ENCODE assay signal across 1 cellular context in the genomic region with DNA sequence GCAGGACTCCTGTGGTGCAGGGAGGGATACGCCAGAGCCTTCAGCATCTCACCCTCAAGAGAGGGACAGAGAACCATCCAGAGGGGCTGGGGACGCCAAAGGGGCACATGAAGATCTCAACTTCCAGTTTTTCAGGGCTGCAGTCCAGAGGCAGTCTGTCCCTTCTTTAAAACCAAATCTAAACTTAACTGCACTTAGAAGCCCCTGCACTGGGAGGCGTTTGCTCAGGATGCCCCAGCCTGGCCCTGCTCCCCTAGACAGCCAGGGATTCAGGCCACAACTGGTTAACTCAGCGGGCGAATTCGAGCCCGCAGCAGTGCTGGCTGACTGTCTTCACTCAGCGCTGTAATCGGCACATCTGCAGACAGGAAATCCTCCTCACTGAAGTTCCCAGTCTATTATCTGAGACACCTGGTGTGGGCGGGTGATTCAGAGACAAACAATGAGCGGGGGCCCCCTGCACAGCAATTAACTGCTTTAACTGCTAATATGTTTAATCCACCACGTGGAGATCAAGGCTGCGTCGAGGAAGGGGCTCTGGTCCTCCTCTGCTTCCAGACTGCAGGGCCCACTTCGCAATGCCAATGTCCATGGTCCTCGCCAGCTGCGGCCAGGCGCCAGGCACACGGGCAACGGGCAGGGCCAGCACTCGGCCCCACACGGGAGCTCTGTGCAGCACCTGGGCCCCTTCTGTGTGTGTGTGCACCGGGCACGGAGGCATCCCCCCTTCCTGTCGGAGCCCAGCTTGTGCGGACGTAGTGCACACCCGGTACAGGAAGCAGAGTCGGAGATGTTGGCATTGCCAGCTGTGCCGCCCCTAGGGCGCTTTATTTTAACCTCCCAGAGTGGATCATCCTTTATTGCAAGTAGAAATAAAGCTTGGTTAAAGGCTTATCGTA.
TF ChIP-seq lines count a peak whose summit lies in the region.

No MANE protein-coding gene starts in this region.

TF ChIP-seq in K562, 482 proteins besides CTCF, POLR2A, EP300 and RAD21 (continued from another document and continues in another):
- TF ChIP-seq, protein P1, sequence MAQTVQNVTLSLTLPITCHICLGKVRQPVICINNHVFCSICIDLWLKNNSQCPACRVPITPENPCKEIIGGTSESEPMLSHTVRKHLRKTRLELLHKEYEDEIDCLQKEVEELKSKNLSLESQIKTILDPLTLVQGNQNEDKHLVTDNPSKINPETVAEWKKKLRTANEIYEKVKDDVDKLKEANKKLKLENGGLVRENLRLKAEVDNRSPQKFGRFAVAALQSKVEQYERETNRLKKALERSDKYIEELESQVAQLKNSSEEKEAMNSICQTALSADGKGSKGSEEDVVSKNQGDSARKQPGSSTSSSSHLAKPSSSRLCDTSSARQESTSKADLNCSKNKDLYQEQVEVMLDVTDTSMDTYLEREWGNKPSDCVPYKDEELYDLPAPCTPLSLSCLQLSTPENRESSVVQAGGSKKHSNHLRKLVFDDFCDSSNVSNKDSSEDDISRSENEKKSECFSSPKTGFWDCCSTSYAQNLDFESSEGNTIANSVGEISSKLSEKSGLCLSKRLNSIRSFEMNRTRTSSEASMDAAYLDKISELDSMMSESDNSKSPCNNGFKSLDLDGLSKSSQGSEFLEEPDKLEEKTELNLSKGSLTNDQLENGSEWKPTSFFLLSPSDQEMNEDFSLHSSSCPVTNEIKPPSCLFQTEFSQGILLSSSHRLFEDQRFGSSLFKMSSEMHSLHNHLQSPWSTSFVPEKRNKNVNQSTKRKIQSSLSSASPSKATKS (CRISPR knock-in tag; IDR thresholded peaks at IDR 0.05): no peak
- TF ChIP-seq XRCC3 (IDR thresholded peaks at IDR 0.05): no peak
- TF ChIP-seq ZNF165 (CRISPR knock-in tag; IDR thresholded peaks at IDR 0.05; ENCODE audit: borderline replicate concordance): peak; percentile 71; the same call in 1 of the 2 replicates
- TF ChIP-seq POU5F1 (IDR thresholded peaks at IDR 0.05; ENCODE audit: borderline replicate concordance, low read depth, low read length, partially characterized antibody): no peak
- TF ChIP-seq ZNF778 (CRISPR knock-in tag; IDR thresholded peaks at IDR 0.05): no peak
- TF ChIP-seq OTX1 (CRISPR knock-in tag; IDR thresholded peaks at IDR 0.05): 0 out of 2 replicates have a peak, but pooled peaks have one; percentile 52
- peak; percentile 93 for TF ChIP-seq CXXC5 (CRISPR knock-in tag; IDR thresholded peaks at IDR 0.05)
- TF ChIP-seq, protein P2, sequence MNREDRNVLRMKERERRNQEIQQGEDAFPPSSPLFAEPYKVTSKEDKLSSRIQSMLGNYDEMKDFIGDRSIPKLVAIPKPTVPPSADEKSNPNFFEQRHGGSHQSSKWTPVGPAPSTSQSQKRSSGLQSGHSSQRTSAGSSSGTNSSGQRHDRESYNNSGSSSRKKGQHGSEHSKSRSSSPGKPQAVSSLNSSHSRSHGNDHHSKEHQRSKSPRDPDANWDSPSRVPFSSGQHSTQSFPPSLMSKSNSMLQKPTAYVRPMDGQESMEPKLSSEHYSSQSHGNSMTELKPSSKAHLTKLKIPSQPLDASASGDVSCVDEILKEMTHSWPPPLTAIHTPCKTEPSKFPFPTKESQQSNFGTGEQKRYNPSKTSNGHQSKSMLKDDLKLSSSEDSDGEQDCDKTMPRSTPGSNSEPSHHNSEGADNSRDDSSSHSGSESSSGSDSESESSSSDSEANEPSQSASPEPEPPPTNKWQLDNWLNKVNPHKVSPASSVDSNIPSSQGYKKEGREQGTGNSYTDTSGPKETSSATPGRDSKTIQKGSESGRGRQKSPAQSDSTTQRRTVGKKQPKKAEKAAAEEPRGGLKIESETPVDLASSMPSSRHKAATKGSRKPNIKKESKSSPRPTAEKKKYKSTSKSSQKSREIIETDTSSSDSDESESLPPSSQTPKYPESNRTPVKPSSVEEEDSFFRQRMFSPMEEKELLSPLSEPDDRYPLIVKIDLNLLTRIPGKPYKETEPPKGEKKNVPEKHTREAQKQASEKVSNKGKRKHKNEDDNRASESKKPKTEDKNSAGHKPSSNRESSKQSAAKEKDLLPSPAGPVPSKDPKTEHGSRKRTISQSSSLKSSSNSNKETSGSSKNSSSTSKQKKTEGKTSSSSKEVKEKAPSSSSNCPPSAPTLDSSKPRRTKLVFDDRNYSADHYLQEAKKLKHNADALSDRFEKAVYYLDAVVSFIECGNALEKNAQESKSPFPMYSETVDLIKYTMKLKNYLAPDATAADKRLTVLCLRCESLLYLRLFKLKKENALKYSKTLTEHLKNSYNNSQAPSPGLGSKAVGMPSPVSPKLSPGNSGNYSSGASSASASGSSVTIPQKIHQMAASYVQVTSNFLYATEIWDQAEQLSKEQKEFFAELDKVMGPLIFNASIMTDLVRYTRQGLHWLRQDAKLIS (CRISPR knock-in tag; IDR thresholded peaks at IDR 0.05): no peak
- TF ChIP-seq NFATC3 (IDR thresholded peaks at IDR 0.05): peak; percentile 89; the same call in 1 of the 2 replicates
- peak; percentile 99 for TF ChIP-seq NCOR1 (IDR thresholded peaks at IDR 0.05)
- 0 out of 2 replicates have a peak, but pooled peaks have one; percentile 13 for TF ChIP-seq SUPT5H (IDR thresholded peaks at IDR 0.05)
- TF ChIP-seq HNRNPL (IDR thresholded peaks at IDR 0.05; ENCODE audit: low read depth, low read length): peak; percentile 95
- TF ChIP-seq HOXB6 (CRISPR knock-in tag; IDR thresholded peaks at IDR 0.05; ENCODE audit: borderline replicate concordance): no peak
- TF ChIP-seq KDM4B (IDR thresholded peaks at IDR 0.05; ENCODE audit: borderline replicate concordance in 2 of 2, low read depth in 1 of 2): peak in 1 of 2 experiments; percentile 22; a peak in 1 of 4 replicates
- peak; percentile 90 for TF ChIP-seq ATF7 (IDR thresholded peaks at IDR 0.05)
- no peak for TF ChIP-seq RBM15 (IDR thresholded peaks at IDR 0.05; ENCODE audit: insufficient read depth, low read length)
- TF ChIP-seq, protein P3, sequence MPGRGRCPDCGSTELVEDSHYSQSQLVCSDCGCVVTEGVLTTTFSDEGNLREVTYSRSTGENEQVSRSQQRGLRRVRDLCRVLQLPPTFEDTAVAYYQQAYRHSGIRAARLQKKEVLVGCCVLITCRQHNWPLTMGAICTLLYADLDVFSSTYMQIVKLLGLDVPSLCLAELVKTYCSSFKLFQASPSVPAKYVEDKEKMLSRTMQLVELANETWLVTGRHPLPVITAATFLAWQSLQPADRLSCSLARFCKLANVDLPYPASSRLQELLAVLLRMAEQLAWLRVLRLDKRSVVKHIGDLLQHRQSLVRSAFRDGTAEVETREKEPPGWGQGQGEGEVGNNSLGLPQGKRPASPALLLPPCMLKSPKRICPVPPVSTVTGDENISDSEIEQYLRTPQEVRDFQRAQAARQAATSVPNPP (IDR thresholded peaks at IDR 0.05; ENCODE audit: borderline replicate concordance, insufficient read depth, insufficient read length): no peak
- TF ChIP-seq HDAC3 (IDR thresholded peaks at IDR 0.05; ENCODE audit: borderline replicate concordance, partially characterized antibody): no peak
- TF ChIP-seq STAT5A (IDR thresholded peaks at IDR 0.05; ENCODE audit: borderline replicate concordance, low read length): peak; percentile 94
- no peak for TF ChIP-seq TCFL5 (CRISPR knock-in tag; conservative IDR thresholded peaks at IDR 0.05)
- no peak; the same call in 1 of the 2 replicates for TF ChIP-seq RFX5 (IDR thresholded peaks at IDR 0.05; ENCODE audit: low read depth, low read length)
- TF ChIP-seq HNRNPH1 (optimal IDR thresholded peaks at IDR 0.05; ENCODE audit: low read depth, low read length): no peak
- TF ChIP-seq, protein P4, sequence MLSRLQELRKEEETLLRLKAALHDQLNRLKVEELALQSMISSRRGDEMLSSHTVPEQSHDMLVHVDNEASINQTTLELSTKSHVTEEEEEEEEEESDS (CRISPR knock-in tag; IDR thresholded peaks at IDR 0.05): no peak
- TF ChIP-seq TBL1XR1 (IDR thresholded peaks at IDR 0.05; ENCODE audit: low read length in 2 of 2): peak; percentile 100
- TF ChIP-seq ELF2 (CRISPR knock-in tag; IDR thresholded peaks at IDR 0.05): no peak
- TF ChIP-seq, protein P5, sequence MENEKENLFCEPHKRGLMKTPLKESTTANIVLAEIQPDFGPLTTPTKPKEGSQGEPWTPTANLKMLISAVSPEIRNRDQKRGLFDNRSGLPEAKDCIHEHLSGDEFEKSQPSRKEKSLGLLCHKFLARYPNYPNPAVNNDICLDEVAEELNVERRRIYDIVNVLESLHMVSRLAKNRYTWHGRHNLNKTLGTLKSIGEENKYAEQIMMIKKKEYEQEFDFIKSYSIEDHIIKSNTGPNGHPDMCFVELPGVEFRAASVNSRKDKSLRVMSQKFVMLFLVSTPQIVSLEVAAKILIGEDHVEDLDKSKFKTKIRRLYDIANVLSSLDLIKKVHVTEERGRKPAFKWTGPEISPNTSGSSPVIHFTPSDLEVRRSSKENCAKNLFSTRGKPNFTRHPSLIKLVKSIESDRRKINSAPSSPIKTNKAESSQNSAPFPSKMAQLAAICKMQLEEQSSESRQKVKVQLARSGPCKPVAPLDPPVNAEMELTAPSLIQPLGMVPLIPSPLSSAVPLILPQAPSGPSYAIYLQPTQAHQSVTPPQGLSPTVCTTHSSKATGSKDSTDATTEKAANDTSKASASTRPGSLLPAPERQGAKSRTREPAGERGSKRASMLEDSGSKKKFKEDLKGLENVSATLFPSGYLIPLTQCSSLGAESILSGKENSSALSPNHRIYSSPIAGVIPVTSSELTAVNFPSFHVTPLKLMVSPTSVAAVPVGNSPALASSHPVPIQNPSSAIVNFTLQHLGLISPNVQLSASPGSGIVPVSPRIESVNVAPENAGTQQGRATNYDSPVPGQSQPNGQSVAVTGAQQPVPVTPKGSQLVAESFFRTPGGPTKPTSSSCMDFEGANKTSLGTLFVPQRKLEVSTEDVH (IDR thresholded peaks at IDR 0.05; ENCODE audit: low read depth, partially characterized antibody): peak; percentile 76
- no peak; the same call in 1 of the 2 replicates for TF ChIP-seq ZFP1 (CRISPR knock-in tag; IDR thresholded peaks at IDR 0.05)
- TF ChIP-seq RBM22 (IDR thresholded peaks at IDR 0.05; ENCODE audit: low read depth, low read length, poor library complexity, severe bottlenecking): no peak
- TF ChIP-seq DMBX1 (CRISPR knock-in tag; IDR thresholded peaks at IDR 0.05; ENCODE audit: borderline replicate concordance): peak; percentile 96
- peak; percentile 99 for TF ChIP-seq MEIS2 (IDR thresholded peaks at IDR 0.05; ENCODE audit: partially characterized antibody)
- TF ChIP-seq NR2F6 (CRISPR knock-in tag; IDR thresholded peaks at IDR 0.05): peak; percentile 74; the same call in 1 of the 2 replicates
- TF ChIP-seq SRF (CRISPR knock-in tag; IDR thresholded peaks at IDR 0.05): peak; percentile 41 to 80; a peak in 2 of 4 replicates
- TF ChIP-seq ERF (CRISPR knock-in tag; IDR thresholded peaks at IDR 0.05): peak; percentile 91
- TF ChIP-seq CBX1 (IDR thresholded peaks at IDR 0.05; ENCODE audit: low read depth): no peak; the same call in 1 of the 2 replicates
- TF ChIP-seq, protein P6, sequence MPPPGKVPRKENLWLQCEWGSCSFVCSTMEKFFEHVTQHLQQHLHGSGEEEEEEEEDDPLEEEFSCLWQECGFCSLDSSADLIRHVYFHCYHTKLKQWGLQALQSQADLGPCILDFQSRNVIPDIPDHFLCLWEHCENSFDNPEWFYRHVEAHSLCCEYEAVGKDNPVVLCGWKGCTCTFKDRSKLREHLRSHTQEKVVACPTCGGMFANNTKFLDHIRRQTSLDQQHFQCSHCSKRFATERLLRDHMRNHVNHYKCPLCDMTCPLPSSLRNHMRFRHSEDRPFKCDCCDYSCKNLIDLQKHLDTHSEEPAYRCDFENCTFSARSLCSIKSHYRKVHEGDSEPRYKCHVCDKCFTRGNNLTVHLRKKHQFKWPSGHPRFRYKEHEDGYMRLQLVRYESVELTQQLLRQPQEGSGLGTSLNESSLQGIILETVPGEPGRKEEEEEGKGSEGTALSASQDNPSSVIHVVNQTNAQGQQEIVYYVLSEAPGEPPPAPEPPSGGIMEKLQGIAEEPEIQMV (tag; conservative IDR thresholded peaks at IDR 0.05; ENCODE audit: low read depth): no peak
- TF ChIP-seq, protein P7, sequence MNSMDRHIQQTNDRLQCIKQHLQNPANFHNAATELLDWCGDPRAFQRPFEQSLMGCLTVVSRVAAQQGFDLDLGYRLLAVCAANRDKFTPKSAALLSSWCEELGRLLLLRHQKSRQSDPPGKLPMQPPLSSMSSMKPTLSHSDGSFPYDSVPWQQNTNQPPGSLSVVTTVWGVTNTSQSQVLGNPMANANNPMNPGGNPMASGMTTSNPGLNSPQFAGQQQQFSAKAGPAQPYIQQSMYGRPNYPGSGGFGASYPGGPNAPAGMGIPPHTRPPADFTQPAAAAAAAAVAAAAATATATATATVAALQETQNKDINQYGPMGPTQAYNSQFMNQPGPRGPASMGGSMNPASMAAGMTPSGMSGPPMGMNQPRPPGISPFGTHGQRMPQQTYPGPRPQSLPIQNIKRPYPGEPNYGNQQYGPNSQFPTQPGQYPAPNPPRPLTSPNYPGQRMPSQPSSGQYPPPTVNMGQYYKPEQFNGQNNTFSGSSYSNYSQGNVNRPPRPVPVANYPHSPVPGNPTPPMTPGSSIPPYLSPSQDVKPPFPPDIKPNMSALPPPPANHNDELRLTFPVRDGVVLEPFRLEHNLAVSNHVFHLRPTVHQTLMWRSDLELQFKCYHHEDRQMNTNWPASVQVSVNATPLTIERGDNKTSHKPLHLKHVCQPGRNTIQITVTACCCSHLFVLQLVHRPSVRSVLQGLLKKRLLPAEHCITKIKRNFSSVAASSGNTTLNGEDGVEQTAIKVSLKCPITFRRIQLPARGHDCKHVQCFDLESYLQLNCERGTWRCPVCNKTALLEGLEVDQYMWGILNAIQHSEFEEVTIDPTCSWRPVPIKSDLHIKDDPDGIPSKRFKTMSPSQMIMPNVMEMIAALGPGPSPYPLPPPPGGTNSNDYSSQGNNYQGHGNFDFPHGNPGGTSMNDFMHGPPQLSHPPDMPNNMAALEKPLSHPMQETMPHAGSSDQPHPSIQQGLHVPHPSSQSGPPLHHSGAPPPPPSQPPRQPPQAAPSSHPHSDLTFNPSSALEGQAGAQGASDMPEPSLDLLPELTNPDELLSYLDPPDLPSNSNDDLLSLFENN (IDR thresholded peaks at IDR 0.05; ENCODE audit: low read depth in 2 of 2, low read length in 2 of 2): peak in 1 of 2 experiments; percentile 97; a peak in 2 of 4 replicates
- TF ChIP-seq NONO (IDR thresholded peaks at IDR 0.05; ENCODE audit: low read depth in 2 of 2, low read length in 1 of 2): peak in 1 of 2 experiments; percentile 92; a peak in 2 of 4 replicates
- TF ChIP-seq, protein P8, sequence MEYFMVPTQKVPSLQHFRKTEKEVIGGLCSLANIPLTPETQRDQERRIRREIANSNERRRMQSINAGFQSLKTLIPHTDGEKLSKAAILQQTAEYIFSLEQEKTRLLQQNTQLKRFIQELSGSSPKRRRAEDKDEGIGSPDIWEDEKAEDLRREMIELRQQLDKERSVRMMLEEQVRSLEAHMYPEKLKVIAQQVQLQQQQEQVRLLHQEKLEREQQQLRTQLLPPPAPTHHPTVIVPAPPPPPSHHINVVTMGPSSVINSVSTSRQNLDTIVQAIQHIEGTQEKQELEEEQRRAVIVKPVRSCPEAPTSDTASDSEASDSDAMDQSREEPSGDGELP (CRISPR knock-in tag; IDR thresholded peaks at IDR 0.05; ENCODE audit: borderline replicate concordance): no peak
- no peak for TF ChIP-seq ZNF41 (CRISPR knock-in tag; conservative IDR thresholded peaks at IDR 0.05)
- peak; percentile 99 for TF ChIP-seq MECOM (CRISPR knock-in tag; IDR thresholded peaks at IDR 0.05)
- peak; percentile 94 for TF ChIP-seq MTA3 (IDR thresholded peaks at IDR 0.05; ENCODE audit: borderline replicate concordance)
- peak; percentile 91 for TF ChIP-seq CCNT2 (IDR thresholded peaks at IDR 0.05; ENCODE audit: borderline replicate concordance, extremely low read depth, insufficient read length, low read depth, low read length)
- no peak for TF ChIP-seq NFYB (IDR thresholded peaks at IDR 0.05; ENCODE audit: extremely low read depth, insufficient read length)
- TF ChIP-seq SAFB2 (IDR thresholded peaks at IDR 0.05; ENCODE audit: borderline replicate concordance, low read depth, low read length, severe bottlenecking): no peak
- no peak for TF ChIP-seq ZNF347 (CRISPR knock-in tag; IDR thresholded peaks at IDR 0.05; ENCODE audit: low read depth)
- no peak for TF ChIP-seq SNIP1 (IDR thresholded peaks at IDR 0.05; ENCODE audit: low read depth)
- no peak for TF ChIP-seq MCM5 (IDR thresholded peaks at IDR 0.05; ENCODE audit: low read depth)
